ENCODE assay signal across 22 cellular contexts in the genomic region with DNA sequence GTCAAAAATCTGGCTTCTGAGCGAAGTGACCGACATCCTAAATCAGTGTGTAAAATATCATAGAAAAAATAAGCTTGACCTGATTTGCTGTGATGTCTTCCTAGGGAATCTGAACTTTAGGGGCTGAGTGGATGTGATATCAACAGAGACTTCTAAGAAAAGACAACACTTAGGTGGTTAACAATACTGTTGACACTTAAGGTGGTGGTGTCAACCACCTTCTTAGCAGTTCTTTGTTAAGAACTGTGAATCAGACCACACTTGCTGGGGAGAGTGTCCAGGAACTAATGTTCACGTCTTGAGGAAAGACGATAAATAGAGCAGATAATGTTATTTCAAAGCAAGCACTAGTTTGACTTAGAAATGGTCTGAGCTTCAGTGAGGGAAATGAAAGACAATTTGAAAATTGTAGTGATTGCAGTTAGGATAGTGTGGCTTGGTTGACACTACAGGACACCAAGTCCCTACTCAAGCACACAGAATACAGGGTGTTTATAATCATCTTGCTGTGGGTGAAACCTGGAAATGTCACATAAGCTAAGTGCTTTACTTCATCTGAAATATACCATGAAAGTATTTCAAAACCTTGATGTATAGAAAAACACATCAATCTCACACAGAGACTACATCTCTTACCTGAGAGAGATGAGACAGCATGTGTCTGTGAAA.
"Had no signal": no experiment of that assay in that cellular context is flagged by ENCODE, and none has a peak within 500 bp of the region (broad histone marks: within the 10 kb centered on the region; RNA-seq: fewer than 3 reads in every experiment).

No MANE protein-coding gene starts in this region.

- H3K4me3 ChIP-seq: left ventricle myocardium inferior, lung, mucosa of descending colon, ovary, skin epidermis, spleen, tibial nerve, upper lobe of left lung, vagina had no signal

- H3K9me3 ChIP-seq: left ventricle myocardium inferior, ovary, tibial nerve, upper lobe of left lung, vagina had no signal

- H3K27me3 ChIP-seq: ovary, spleen, tibial nerve, upper lobe of left lung, vagina had no signal

- ATAC-seq: mucosa of descending colon; naive thymus-derived CD4-positive, alpha-beta T cell; right cardiac atrium; sciatic nerve; stimulated activated effector memory CD8-positive, alpha-beta T cell treated with anti-CD3 and anti-CD28 coated beads, Interleukin-12 subunit alpha, Interleukin-12 subunit beta, amount 100 ng/mL, for 72 hours had no signal

- H3K4me3 Mint-ChIP-seq: naive thymus-derived CD4-positive, alpha-beta T cell; nephron progenitor cell; stimulated activated effector memory CD8-positive, alpha-beta T cell treated with anti-CD3 and anti-CD28 coated beads, Interleukin-12 subunit alpha, Interleukin-12 subunit beta, amount 100 ng/mL, for 72 hours; stimulated activated naive CD8-positive, alpha-beta T cell treated with anti-CD3 and anti-CD28 coated beads, Interleukin-15, Interleukin-2, amounts not matched to agents 100 ng/mL and 50 ng/mL, for 24 hours had no signal

- H3K27ac Mint-ChIP-seq: naive thymus-derived CD4-positive, alpha-beta T cell; nephron progenitor cell; progenitor cell of endocrine pancreas; stimulated activated effector memory CD8-positive, alpha-beta T cell treated with anti-CD3 and anti-CD28 coated beads, Interleukin-12 subunit alpha, Interleukin-12 subunit beta, amount 100 ng/mL, for 72 hours; stimulated activated naive CD8-positive, alpha-beta T cell treated with anti-CD3 and anti-CD28 coated beads, Interleukin-15, Interleukin-2, amounts not matched to agents 100 ng/mL and 50 ng/mL, for 24 hours had no signal

- H3K4me1 ChIP-seq: left ventricle myocardium inferior, spleen, tibial nerve, upper lobe of left lung, vagina had no signal

- H3K36me3 ChIP-seq: left ventricle myocardium inferior, ovary, spleen, tibial nerve, upper lobe of left lung, vagina had no signal

- H3K36me3 Mint-ChIP-seq: naive thymus-derived CD4-positive, alpha-beta T cell; stimulated activated effector memory CD8-positive, alpha-beta T cell treated with anti-CD3 and anti-CD28 coated beads, Interleukin-12 subunit alpha, Interleukin-12 subunit beta, amount 100 ng/mL, for 72 hours had no signal

- H3K27me3 Mint-ChIP-seq: naive thymus-derived CD4-positive, alpha-beta T cell; progenitor cell of endocrine pancreas; stimulated activated naive CD8-positive, alpha-beta T cell treated with anti-CD3 and anti-CD28 coated beads, Interleukin-15, Interleukin-2, amounts not matched to agents 100 ng/mL and 50 ng/mL, for 24 hours had no signal

- H3K27ac ChIP-seq: left ventricle myocardium inferior, ovary, skin epidermis, spleen, tibial nerve, upper lobe of left lung, vagina had no signal

- H3K9me3 Mint-ChIP-seq: nephron progenitor cell had no signal

- H3K4me1 Mint-ChIP-seq: naive thymus-derived CD4-positive, alpha-beta T cell; nephron progenitor cell; stimulated activated effector memory CD8-positive, alpha-beta T cell treated with anti-CD3 and anti-CD28 coated beads, Interleukin-12 subunit alpha, Interleukin-12 subunit beta, amount 100 ng/mL, for 72 hours had no signal

- DNase-seq: hypothalamus; islet precursor cell; left ventricle myocardium inferior; midbrain; mucosa of descending colon; naive thymus-derived CD4-positive, alpha-beta T cell; nephron progenitor cell; ovary; retina; right cardiac atrium; spleen; stimulated activated CD4-positive, alpha-beta T cell treated with anti-CD3 and anti-CD28 coated beads, Interleukin-4, amount 100 ng/mL, for 24 hours; stimulated activated naive CD4-positive, alpha-beta T cell; upper lobe of left lung had no signal
